In genomic region chr17:21513012-21513570, GRCh38 we compare ENCODE assay signal across 8 cellular contexts.
DNase-seq lines count a peak whose midpoint lies in the region; ATAC-seq and TF ChIP-seq lines count a peak whose summit lies in the region.

No MANE protein-coding gene starts in this region.

- peaks cover 9 to 15% (median 13%) of the 10 kb centered on the region in 4 donors for H3K4me1 ChIP-seq in upper lobe of left lung

- ATAC-seq in Right ventricle myocardium superior (ENCODE audit: poor library complexity) = peak; percentile 71
- ATAC-seq in upper lobe of left lung (ENCODE audit: low FRiP score in 2 of 2) = peak; percentile 83 to 88

- intact Hi-C loops in Right ventricle myocardium superior (cut with DNase I) = loop anchor here (5.0 kb wide), 2 partner anchors 231 to 391 kb away; partner anchors contain the start of gene MAP2K3
- intact Hi-C loops in posterior vena cava (cut with DNase I) = loop anchor here (5.0 to 10.0 kb wide), 4 partner anchors 56 to 391 kb away; no protein-coding TSS in a partner anchor

- no peak overlapping the region for H3K27ac Mint-ChIP-seq in activated naive CD8-positive, alpha-beta T cell treated with anti-CD3 and anti-CD28 coated beads for 36 hours

- no peaks in the 10 kb centered on the region for H3K9me3 Mint-ChIP-seq in activated naive CD8-positive, alpha-beta T cell treated with anti-CD3 and anti-CD28 coated beads for 36 hours

- H3K4me3 Mint-ChIP-seq in activated naive CD8-positive, alpha-beta T cell treated with anti-CD3 and anti-CD28 coated beads for 36 hours = no peak overlapping the region

- TF ChIP-seq CTCF in LNCaP clone FGC (IDR thresholded peaks at IDR 0.05; ENCODE audit: control insufficient read depth, extremely low read depth, insufficient read depth) (peak; percentile 92), upper lobe of left lung (IDR thresholded peaks at IDR 0.05) (peak; percentile 60 to 81 (median 75))

- H3K4me1 Mint-ChIP-seq in activated naive CD8-positive, alpha-beta T cell treated with anti-CD3 and anti-CD28 coated beads for 36 hours = peaks cover 7% of the 10 kb centered on the region

- no peak overlapping the region for H3K27ac ChIP-seq in upper lobe of left lung

- peaks cover 43% of the 10 kb centered on the region for H3K27me3 Mint-ChIP-seq in activated naive CD8-positive, alpha-beta T cell treated with anti-CD3 and anti-CD28 coated beads for 36 hours

- H3K9me3 ChIP-seq in upper lobe of left lung = no peaks in the 10 kb centered on the region

- H3K27me3 ChIP-seq in upper lobe of left lung = no peaks in the 10 kb centered on the region

- WGBS in upper lobe of left lung, 2 donors = 6 to 8% methylated on average over 14 to 16 of the region's 24 CpGs

- no peak for TF ChIP-seq EP300 in upper lobe of left lung (IDR thresholded peaks at IDR 0.05)

- no peaks in the 10 kb centered on the region for H3K36me3 ChIP-seq in upper lobe of left lung

- no peak for TF ChIP-seq POLR2A in upper lobe of left lung (IDR thresholded peaks at IDR 0.05)

- H3K36me3 Mint-ChIP-seq in activated naive CD8-positive, alpha-beta T cell treated with anti-CD3 and anti-CD28 coated beads for 36 hours = no peaks in the 10 kb centered on the region

- DNase-seq in DMS79 treated with DMSO at 0.1 percent for 48 hours (lab: John Stamatoyannopoulos, UW) (peak; percentile 15), DMS79 (lab: John Stamatoyannopoulos, UW) (no peak), LNCaP clone FGC (ENCODE audit: low read depth) (no peak), T follicular helper cell (ENCODE audit: low read depth) (peak; percentile 58), Right ventricle myocardium superior (peak; percentile 84), posterior vena cava (ENCODE audit: low spot score) (peak; percentile 89), upper lobe of left lung (peak; percentile 88 to 92)
- peak; percentile 76 for DNase-seq in activated naive CD8-positive, alpha-beta T cell treated with anti-CD3 and anti-CD28 coated beads for 36 hours

- H3K4me3 ChIP-seq in LNCaP clone FGC (ENCODE audit: low read depth, low read length) = 0 out of 2 replicates have a peak overlapping the region, but pooled peaks have one; percentile 25
- no peak overlapping the region for H3K4me3 ChIP-seq in upper lobe of left lung

Comparison
In these comparisons a context has a peak if more than half of its experiments do, and no peak if none do; other contexts are left out.
1. DNase-seq: peak in DMS79 treated with DMSO at 0.1 percent for 48 hours (single experiment), T follicular helper cell (single experiment), activated naive CD8-positive, alpha-beta T cell treated with anti-CD3 and anti-CD28 coated beads for 36 hours (single experiment), Right ventricle myocardium superior (single experiment), posterior vena cava (single experiment) and upper lobe of left lung (2 of 2); none in DMS79 (single experiment) and LNCaP clone FGC (single experiment).